Comparison of ENCODE assay signal across 14 cellular contexts in genomic region chr4:2958446-2958845, GRCh38. TPM values are rescaled to one million over a fixed set of nuclear protein-coding genes. Genes with fewer than 3 reads are reported as not detected.
DNase-seq lines count a peak whose midpoint lies in the region; ATAC-seq, FAIRE-seq and TF ChIP-seq lines count a peak whose summit lies in the region.
"Had no signal": no experiment of that assay in that cellular context is flagged by ENCODE, and none has a peak within 500 bp of the region (broad histone marks: within the 10 kb centered on the region; RNA-seq: fewer than 3 reads in every experiment).

No MANE protein-coding gene starts in this region.

- dilution Hi-C loops in endothelial cell of umbilical vein (cut with MboI; ENCODE audit: extremely low pct_ligation_motif_present, low sequenced_read_pairs), result no loop called here

- POLR2A ChIA-PET in endothelial cell of umbilical vein (lab: Charles Lee), result no interaction called here

- CTCF ChIA-PET in endothelial cell of umbilical vein (lab: Charles Lee), result no interaction called here

- peak overlapping the region; percentile 19 for H3K4me3 Mint-ChIP-seq in T-helper 17 cell
- H3K4me3 Mint-ChIP-seq: T-helper 1 cell treated with Interleukin-12 subunit alpha and Interleukin-12 subunit beta and Interleukin-4 antibody, amounts not matched to agents 30 μg/mL and 1 μg/mL, for 36 hours had no signal

- H3K36me3 Mint-ChIP-seq in T-helper 17 cell (ENCODE audit: low read depth), result peaks cover 4% of the 10 kb centered on the region

- no peak overlapping the region for H4K8ac ChIP-seq in trophoblast cell (ENCODE audit: low read depth, low read length)

- H3K9ac ChIP-seq in endothelial cell of umbilical vein (replicated peaks; ENCODE audit: extremely low read depth, insufficient read depth, low read length), result no peak overlapping the region
- no peak overlapping the region for H3K9ac ChIP-seq in trophoblast cell (ENCODE audit: low read length)

- H2AFZ ChIP-seq in endothelial cell of umbilical vein (ENCODE audit: low read depth, low read length) (no peak overlapping the region), trophoblast cell (ENCODE audit: insufficient read depth, low read length, poor library complexity) (no peak overlapping the region)

- no CpG with 5 or more reads among the region's 9 CpGs for WGBS in trophoblast cell (ENCODE audit: extremely low coverage, insufficient coverage, insufficient read length)
- WGBS in right lobe of liver (ENCODE audit: insufficient coverage, low coverage, low lambda C conversion rate, missing lambda C conversion rate), result 78% methylated on average over 8 of the region's 9 CpGs

- no peaks in the 10 kb centered on the region for H3K27me3 ChIP-seq in endothelial cell of umbilical vein (ENCODE audit: control insufficient read depth in 2 of 2, insufficient read depth in 2 of 2, low read length in 2 of 2)
- no peaks in the 10 kb centered on the region for H3K27me3 ChIP-seq in trophoblast cell (ENCODE audit: insufficient read depth, low read length)
- no peaks in the 10 kb centered on the region for H3K27me3 ChIP-seq in right lobe of liver
- H3K27me3 ChIP-seq: ascending aorta had no signal

- no peak overlapping the region for H3K14ac ChIP-seq in trophoblast cell (ENCODE audit: low read length)

- peak overlapping the region; percentile 49 for H3K27ac ChIP-seq in endothelial cell of umbilical vein (ENCODE audit: insufficient read depth, low read depth, low read length)
- no peak overlapping the region for H3K27ac ChIP-seq in trophoblast cell (ENCODE audit: low read depth, low read length)
- H3K27ac ChIP-seq in right lobe of liver, result no peak overlapping the region
- H3K27ac ChIP-seq: ascending aorta had no signal

- intact Hi-C loops in endothelial cell of umbilical vein (cut with micrococcal nuclease) (no loop called here), right lobe of liver (cut with DNase I) (no loop called here)

- H3K9me3 ChIP-seq in T-helper 17 cell (ENCODE audit: control insufficient read depth, low read length, poor library complexity, severe bottlenecking) (no peaks in the 10 kb centered on the region), endothelial cell of umbilical vein (replicated peaks; ENCODE audit: control insufficient read depth, insufficient read depth, low read length) (no peaks in the 10 kb centered on the region), trophoblast cell (ENCODE audit: insufficient read depth, low read depth, low read length) (peaks cover 5% of the 10 kb centered on the region), right lobe of liver (no peaks in the 10 kb centered on the region)
- H3K9me3 ChIP-seq: ascending aorta had no signal

- peaks cover 2% of the 10 kb centered on the region for H4K20me1 ChIP-seq in endothelial cell of umbilical vein (replicated peaks; ENCODE audit: control insufficient read depth, extremely low read depth, insufficient read depth, low read length)

- H3K23ac ChIP-seq in trophoblast cell (ENCODE audit: low read length), result no peak overlapping the region

- no peaks in the 10 kb centered on the region for H3K9me1 ChIP-seq in endothelial cell of umbilical vein (replicated peaks; ENCODE audit: control insufficient read depth, extremely low read depth, insufficient read depth, low read length)

- H4K12ac ChIP-seq in trophoblast cell (ENCODE audit: low read depth, low read length), result no peak overlapping the region

- DNase-seq in ELR (ENCODE audit: low read depth), result peak; percentile 45
- no peak for DNase-seq in T-helper 17 cell
- peak; percentile 64 for DNase-seq in endothelial cell of umbilical vein (ENCODE audit: low read depth, low spot score)
- DNase-seq in trophoblast cell, result peak in 1 of 2 donors; percentile 54
- DNase-seq in DMS 273 (lab: John Stamatoyannopoulos, UW; ENCODE audit: unreplicated experiment), result no peak
- DNase-seq in right lobe of liver, result no peak
- no peak for DNase-seq in GM19240 (ENCODE audit: insufficient read length, low spot score)
- DNase-seq: kidney glomerular epithelial cell; occipital lobe; stimulated activated CD4-positive, alpha-beta T cell treated with anti-CD3 and anti-CD28 coated beads, Interleukin-1b, Interleukin-23, amount 100 ng/mL, for 48 hours had no signal

- H3K18ac ChIP-seq in trophoblast cell (ENCODE audit: low read length), result no peak overlapping the region

- no peaks in the 10 kb centered on the region for H3K27me3 Mint-ChIP-seq in T-helper 17 cell

- H3K27ac Mint-ChIP-seq in T-helper 17 cell, result no peak overlapping the region
- H3K27ac Mint-ChIP-seq: T-helper 1 cell treated with Interleukin-12 subunit alpha and Interleukin-12 subunit beta and Interleukin-4 antibody, amounts not matched to agents 30 μg/mL and 1 μg/mL, for 36 hours had no signal

- H3K79me1 ChIP-seq in trophoblast cell (ENCODE audit: low read length), result peaks cover 4% of the 10 kb centered on the region

- H2BK5ac ChIP-seq in trophoblast cell (ENCODE audit: low read depth, low read length, poor library complexity), result no peak overlapping the region

- H3K36me3 ChIP-seq in endothelial cell of umbilical vein (ENCODE audit: control insufficient read depth in 2 of 2, extremely low read depth in 1 of 2, insufficient read depth in 2 of 2, low read length in 2 of 2), result peaks cover 22% of the 10 kb centered on the region in 2 experiments
- H3K36me3 ChIP-seq in trophoblast cell (ENCODE audit: control insufficient read depth in 1 of 2, insufficient read depth in 2 of 2, low read length in 2 of 2), result peaks cover 22 to 26% of the 10 kb centered on the region in 2 experiments
- H3K36me3 ChIP-seq in right lobe of liver, result peaks cover 0 to 33% (median 12%) of the 10 kb centered on the region in 4 donors

- ATAC-seq in T-helper 17 cell, result no peak
- ATAC-seq in right lobe of liver, result no peak
- ATAC-seq: esophagus mucosa had no signal

- no peak for TF ChIP-seq CTCF in endothelial cell of umbilical vein (IDR thresholded peaks at IDR 0.05; ENCODE audit: extremely low read depth in 1 of 2, insufficient read depth in 1 of 2, low read depth in 1 of 2, low read length in 2 of 2)
- TF ChIP-seq CTCF in right lobe of liver (IDR thresholded peaks at IDR 0.05), result no peak

- no peak overlapping the region for H2AK5ac ChIP-seq in trophoblast cell (ENCODE audit: low read length)

- peaks cover 39% of the 10 kb centered on the region for H3K4me1 Mint-ChIP-seq in T-helper 17 cell

- peak overlapping the region; percentile 53 for H3K4me2 ChIP-seq in endothelial cell of umbilical vein (ENCODE audit: insufficient read depth, low read length)
- H3K4me2 ChIP-seq in trophoblast cell (ENCODE audit: low read length), result peak overlapping the region; percentile 3

- TF ChIP-seq POLR2A in endothelial cell of umbilical vein (IDR thresholded peaks at IDR 0.05; ENCODE audit: low read depth, low read length), result no peak
- no peak for TF ChIP-seq POLR2A in right lobe of liver (IDR thresholded peaks at IDR 0.05)

- no peak overlapping the region for H3K4me3 ChIP-seq in endothelial cell of umbilical vein (replicated peaks in 1 of 3; ENCODE audit: insufficient read depth in 1 of 3, low read depth in 1 of 3, low read length in 3 of 3)
- H3K4me3 ChIP-seq in trophoblast cell (ENCODE audit: low read depth, low read length), result no peak overlapping the region
- H3K4me3 ChIP-seq in right lobe of liver, result no peak overlapping the region
- H3K4me3 ChIP-seq: ascending aorta had no signal

- H2BK120ac ChIP-seq in trophoblast cell (ENCODE audit: insufficient read depth, low read length, poor library complexity), result no peak overlapping the region

- no peak overlapping the region for H2BK12ac ChIP-seq in trophoblast cell (ENCODE audit: low read length)

- peaks cover 26% of the 10 kb centered on the region for H3K4me1 ChIP-seq in endothelial cell of umbilical vein (ENCODE audit: control insufficient read depth, extremely low read depth, insufficient read depth, low read length)
- H3K4me1 ChIP-seq in trophoblast cell (ENCODE audit: control insufficient read depth in 1 of 2, insufficient read depth in 2 of 2, low read length in 2 of 2), result peaks cover 0 to 7% of the 10 kb centered on the region in 2 experiments
- peaks cover 0 to 26% (median 13%) of the 10 kb centered on the region in 4 donors for H3K4me1 ChIP-seq in right lobe of liver

- H3K4ac ChIP-seq in trophoblast cell (ENCODE audit: low read depth, low read length), result no peak overlapping the region

- FAIRE-seq in endothelial cell of umbilical vein (lab: Jason Lieb, UNC), result peak; percentile 59
- FAIRE-seq: D721Med had no signal

- no TSS peak for BruUV-seq in endothelial cell of umbilical vein (replicated peaks; lab: Mats Ljungman, UMichigan)

- no peak overlapping the region for H4K91ac ChIP-seq in trophoblast cell (ENCODE audit: low read depth, low read length)

- H3K79me2 ChIP-seq in endothelial cell of umbilical vein (ENCODE audit: control insufficient read depth, insufficient read depth, low read length) (peaks cover 60% of the 10 kb centered on the region), trophoblast cell (ENCODE audit: control insufficient read depth, insufficient read depth, low read length, poor library complexity) (peaks cover 5% of the 10 kb centered on the region)

TF ChIP-seq in endothelial cell of umbilical vein, 7 proteins besides CTCF, POLR2A, EP300 and RAD21 (continues in another document):
- TF ChIP-seq JUN (IDR thresholded peaks at IDR 0.05; ENCODE audit: borderline replicate concordance, insufficient read depth, insufficient read length, low read depth), result no peak

RNA-seq across cellular contexts. Expression of gene NOP14, which starts 4.8 kb away (rescaled TPM):
- total RNA-seq in T-helper 17 cell (10 to 100 TPM; 32.8 to 34.0 TPM), endothelial cell of umbilical vein (40.3 and 45.2 TPM in 2 replicates), right lobe of liver (10 to 100 TPM; 16.1 to 24.7 (median 19.5) TPM)
- polyA plus RNA-seq in endothelial cell of umbilical vein, result 7.1 and 9.5 TPM in 2 replicates
- polyA plus RNA-seq in endothelial cell of umbilical vein (2011; cell fraction: cytosol; rRNA removed), result 12.1 and 14.3 TPM in 2 replicates
- polyA plus RNA-seq in endothelial cell of umbilical vein (2011; cell fraction: nucleus; rRNA removed), result 20.1 and 28.5 TPM in 2 replicates
- 31.7 and 40.3 TPM in 2 replicates for polyA plus RNA-seq in endothelial cell of umbilical vein (2012)
- 10.6 and 12.6 TPM in 2 replicates for polyA minus RNA-seq in endothelial cell of umbilical vein
- polyA minus RNA-seq in endothelial cell of umbilical vein (2011; cell fraction: cytosol; rRNA and poly(A)+ RNA removed), result 13.4 TPM
- 8.8 and 9.5 TPM in 2 replicates for polyA minus RNA-seq in endothelial cell of umbilical vein (2011; cell fraction: nucleus; rRNA and poly(A)+ RNA removed)
- 30.9 and 32.6 TPM in 2 replicates for polyA plus RNA-seq in trophoblast cell (2013)

RNA-seq across cellular contexts. Expression of gene GRK4, which starts 4.9 kb away (rescaled TPM):
- 1 to 10 TPM; 1.7 to 3.6 TPM for total RNA-seq in T-helper 17 cell
- 5.9 and 6.3 TPM in 2 replicates for total RNA-seq in endothelial cell of umbilical vein
- 3.1 and 3.2 TPM in 2 replicates for polyA plus RNA-seq in endothelial cell of umbilical vein
- 3.3 and 3.5 TPM in 2 replicates for polyA plus RNA-seq in endothelial cell of umbilical vein (2011; cell fraction: cytosol; rRNA removed)
- polyA plus RNA-seq in endothelial cell of umbilical vein (2011; cell fraction: nucleus; rRNA removed), result 3.2 and 3.9 TPM in 2 replicates
- polyA plus RNA-seq in endothelial cell of umbilical vein (2012), result 3.7 and 4.6 TPM in 2 replicates
- 3.3 and 4.4 TPM in 2 replicates for polyA minus RNA-seq in endothelial cell of umbilical vein
- polyA minus RNA-seq in endothelial cell of umbilical vein (2011; cell fraction: cytosol; rRNA and poly(A)+ RNA removed), result 1.2 TPM
- polyA minus RNA-seq in endothelial cell of umbilical vein (2011; cell fraction: nucleus; rRNA and poly(A)+ RNA removed), result 2.0 and 2.6 TPM in 2 replicates
- 1.5 and 1.6 TPM in 2 replicates for polyA plus RNA-seq in trophoblast cell (2013)
- total RNA-seq in right lobe of liver, result 1 to 10 TPM; 1.0 to 4.3 (median 2.8) TPM

Comparison
In these comparisons a context has a peak if more than half of its experiments do, and no peak if none do; other contexts are left out.
1. DNase-seq: peak in ELR (single experiment) and endothelial cell of umbilical vein (single experiment); none in T-helper 17 cell (0 of 3), DMS 273 (single experiment), right lobe of liver (0 of 3) and GM19240 (single experiment).